Comparison of ENCODE assay signal across 8 cellular contexts in genomic region chrX:77899081-77899828, GRCh38. TPM values are rescaled to one million over a fixed set of nuclear protein-coding genes. Genes with fewer than 3 reads are reported as not detected.
DNase-seq lines count a peak whose midpoint lies in the region; ATAC-seq, FAIRE-seq and TF ChIP-seq lines count a peak whose summit lies in the region.

COX7B (plus strand) TSS chrX:77899468; CDS start chrX:77899554, 86 bp downstream.

- POLR2A ChIA-PET in naive thymus-derived CD8-positive, alpha-beta T cell (lab: Charles Lee) = interaction anchor here (0.6 to 3.3 kb wide), 6 partner anchors 10 to 205 kb away, joined by 3 to 27 read pairs (median 6); partner anchors contain the start of genes ATP7A and PGK1

- H3K4me3 Mint-ChIP-seq in naive thymus-derived CD8-positive, alpha-beta T cell = peak within 1 kb of the TSS; percentile 83 to 98 (median 92)

- DNase-seq in G401 (ENCODE audit: low spot score) (peak; percentile 97), H54 (ENCODE audit: insufficient read length, low spot score) (peak; percentile 28), RPMI8226 (peak; percentile 96), fibroblast of pulmonary artery (ENCODE audit: low read depth) (peak; percentile 98), substantia nigra (lab: John Stamatoyannopoulos, UW) (peak in 48 of 49 donors; percentile 0 to 82 (median 40))
- DNase-seq in activated T-helper 9 cell treated with anti-CD3 and anti-CD28 coated beads, Interleukin-2, amount 50 U/mL, for 16 hours (ENCODE audit: low read depth) = peak; percentile 13
- peak; percentile 5 to 90 (median 75) for DNase-seq in naive thymus-derived CD8-positive, alpha-beta T cell

- peak within 1 kb of the TSS; percentile 88 for H3K4me3 ChIP-seq in fibroblast of pulmonary artery (replicated peaks; ENCODE audit: low read depth, low read length)

- peak; percentile 41; the same call in 1 of the 2 replicates for TF ChIP-seq POLR2A in H54 (IDR thresholded peaks at IDR 0.05; ENCODE audit: low read depth, low read length)

- peak within 1 kb of the TSS; percentile 81 for H3K27ac ChIP-seq in substantia nigra (ENCODE audit: low read depth, low read length, poor library complexity, severe bottlenecking)

- H3K27me3 Mint-ChIP-seq in naive thymus-derived CD8-positive, alpha-beta T cell = no peaks in the 10 kb centered on the region

- in situ Hi-C loops in G401 (cut with HindIII; ENCODE audit: low sequenced_read_pairs) = no loop called here

- peak within 1 kb of the TSS; percentile 91 to 98 (median 96) for H3K27ac Mint-ChIP-seq in naive thymus-derived CD8-positive, alpha-beta T cell

- peak; percentile 94 for FAIRE-seq in H54 (lab: Jason Lieb, UNC)

- ATAC-seq in naive thymus-derived CD8-positive, alpha-beta T cell = peak; percentile 64 to 65

- peaks cover 0 to 2% (median 0%) of the 10 kb centered on the region in 9 donors for H3K9me3 Mint-ChIP-seq in naive thymus-derived CD8-positive, alpha-beta T cell

- H3K4me1 Mint-ChIP-seq in naive thymus-derived CD8-positive, alpha-beta T cell = peaks cover 5 to 34% (median 20%) of the 10 kb centered on the region in 4 donors

- H3K36me3 Mint-ChIP-seq in naive thymus-derived CD8-positive, alpha-beta T cell = peaks cover 0 to 24% (median 6%) of the 10 kb centered on the region in 3 donors

- peak; percentile 37; the same call in 1 of the 2 replicates for TF ChIP-seq CTCF in LNCAP (IDR thresholded peaks at IDR 0.05)
- peak; percentile 48 for TF ChIP-seq CTCF in fibroblast of pulmonary artery (IDR thresholded peaks at IDR 0.05; ENCODE audit: low read length, missing control alignments)

RNA-seq across cellular contexts. Expression of gene COX7B, which starts in this region (rescaled TPM):
- total RNA-seq in G401 (2014; rRNA removed; shearing (Covaris generic)) = 408 and 546 TPM in 2 replicates
- 100 to 1,000 TPM; 119 to 121 TPM for total RNA-seq in naive thymus-derived CD8-positive, alpha-beta T cell
- 100 to 1,000 TPM; 370 to 445 (median 402) TPM for polyA plus RNA-seq in naive thymus-derived CD8-positive, alpha-beta T cell

Comparison
In these comparisons a context has a peak if more than half of its experiments do, and no peak if none do; other contexts are left out.
1. Peak in every context shown above with its lines: DNase-seq, ATAC-seq, H3K4me3 ChIP-seq and H3K27ac ChIP-seq.
2. DNase-seq: peak in every context shown above with its lines; median percentile 98 in fibroblast of pulmonary artery; 97 in G401; 96 in RPMI8226; 75 in naive thymus-derived CD8-positive, alpha-beta T cell; 40 in substantia nigra; 28 in H54; 13 in activated T-helper 9 cell treated with anti-CD3 and anti-CD28 coated beads, Interleukin-2, amount 50 U/mL, for 16 hours.